In the genomic region with DNA sequence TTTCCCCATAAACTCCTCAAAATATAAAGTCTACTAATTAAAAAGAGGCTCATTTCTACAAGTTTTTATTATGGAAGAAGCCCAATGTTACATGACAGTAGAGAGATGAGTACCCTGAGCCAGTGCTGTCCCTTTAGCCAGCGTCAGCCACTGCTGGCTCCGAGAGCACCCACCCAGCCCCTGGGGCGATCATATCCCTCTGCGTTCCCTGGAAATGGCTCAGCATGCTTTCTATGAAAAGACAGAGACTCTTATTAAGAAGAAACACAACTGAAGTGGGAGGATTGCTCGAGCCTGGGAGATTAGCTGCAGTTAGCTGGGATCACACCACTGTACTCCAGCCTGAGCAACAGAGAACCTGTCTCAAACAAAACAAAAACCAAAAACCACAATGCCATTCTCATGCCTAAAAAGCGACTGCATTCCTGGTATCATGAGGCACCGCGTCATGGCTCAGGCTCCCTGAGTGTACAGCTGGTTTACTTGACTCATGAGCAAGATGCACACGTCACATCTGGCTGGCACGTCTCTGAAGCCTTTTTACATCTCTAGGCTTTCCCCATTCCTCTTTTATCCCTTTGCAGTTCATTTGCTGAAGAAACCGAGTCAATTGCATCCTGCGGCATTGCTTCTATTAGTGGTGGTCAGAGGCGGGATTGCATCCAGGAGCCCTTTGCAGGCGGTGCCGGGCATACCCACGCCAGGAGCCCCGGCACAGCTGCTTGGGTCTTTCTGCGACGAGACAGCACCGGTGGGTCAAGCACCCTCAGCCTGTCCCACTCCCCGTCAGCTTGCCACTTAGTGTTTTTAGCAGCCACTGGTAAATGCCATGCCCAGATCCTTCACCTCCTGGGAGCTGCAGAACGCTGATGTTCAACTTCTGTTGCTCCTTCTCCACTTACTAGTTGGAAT, we compare ENCODE assay signal across 15 cellular contexts.
DNase-seq lines count a peak whose midpoint lies in the region; ATAC-seq and TF ChIP-seq lines count a peak whose summit lies in the region.
"Had no signal": no experiment of that assay in that cellular context is flagged by ENCODE, and none has a peak within 500 bp of the region (broad histone marks: within the 10 kb centered on the region; RNA-seq: fewer than 3 reads in every experiment).

No MANE protein-coding gene starts in this region.

- H3K27ac ChIP-seq in dorsolateral prefrontal cortex (peak overlapping the region in 31 of 59 donors; percentile 0 to 72 (median 34)), A673 (ENCODE audit: low read depth, low read length, poor library complexity, severe bottlenecking) (no peak overlapping the region)
- H3K27ac ChIP-seq: gastrocnemius medialis, KMS-11 had no signal

- POLR2A ChIA-PET in A673 (lab: Charles Lee; ENCODE audit: low non-redundant PET) (no interaction called here), HEK293T (lab: Yijun Ruan, JAX) (no interaction called here)

- H3K9me3 ChIP-seq in A673 (ENCODE audit: low read depth, low read length, poor library complexity, severe bottlenecking) = peaks cover 10% of the 10 kb centered on the region

- CTCF ChIA-PET in A673 (lab: Charles Lee) (no interaction called here), HEK293T (lab: Yijun Ruan, JAX) (no interaction called here)

- H3K4me1 ChIP-seq in A673 (ENCODE audit: insufficient read depth, low read length, poor library complexity, severe bottlenecking) = no peaks in the 10 kb centered on the region
- H3K4me1 ChIP-seq: gastrocnemius medialis had no signal

- intact Hi-C loops in dorsolateral prefrontal cortex (cut with DNase I) (no loop called here), posterior cingulate gyrus (cut with DNase I) (no loop called here), A673 (cut with micrococcal nuclease; ENCODE audit: unreplicated experiment) (no loop called here)

- DNase-seq in GM03348 (ENCODE audit: low spot score) (peak; percentile 67), NCI-H226 (peak; percentile 15), dorsolateral prefrontal cortex (peak in 5 of 10 donors; percentile 58 to 76 (median 71)), posterior cingulate gyrus (peak in 6 of 10 donors; percentile 40 to 87 (median 72)), amygdala (lab: John Stamatoyannopoulos, UW) (no peak), A673 (ENCODE audit: low spot score) (no peak), HEK293T (ENCODE audit: extremely low spot score) (no peak)
- DNase-seq: DMS 273 treated with DMSO at 0.1 percent for 48 hours, gastrocnemius medialis, mesendoderm, NCI-H446, SW 1271 had no signal

- no peaks in the 10 kb centered on the region for H3K36me3 ChIP-seq in A673 (ENCODE audit: insufficient read depth, low read length, poor library complexity, severe bottlenecking)
- H3K36me3 ChIP-seq: gastrocnemius medialis had no signal

- ATAC-seq in HG03354 (IDR thresholded peaks at IDR 0.05; ENCODE audit: poor library complexity, severe bottlenecking, unreplicated experiment) = no peak
- ATAC-seq: gastrocnemius medialis, sciatic nerve had no signal

- H3K4me3 ChIP-seq in dorsolateral prefrontal cortex = peak overlapping the region in 6 of 59 donors; percentile 7 to 26 (median 16)
- H3K4me3 ChIP-seq in A673 (ENCODE audit: low read depth, low read length, poor library complexity, severe bottlenecking) = no peak overlapping the region
- H3K4me3 ChIP-seq: gastrocnemius medialis had no signal

- H3K27me3 ChIP-seq in dorsolateral prefrontal cortex (peaks cover 0 to 15% (median 0%) of the 10 kb centered on the region in 45 donors), A673 (replicated peaks; ENCODE audit: insufficient read depth, low read depth, low read length, poor library complexity) (peaks cover 25% of the 10 kb centered on the region)

- no TSS peak for BruUV-seq in A673 (replicated peaks; lab: Mats Ljungman, UMichigan)

- TF ChIP-seq CTCF in dorsolateral prefrontal cortex (IDR thresholded peaks at IDR 0.05 in 54 of 56, conservative IDR thresholded peaks at IDR 0.05 in 2 of 56; ENCODE audit: low read depth in 1 of 56, partially characterized antibody in 56 of 56) = peak in 4 of 56 donors; percentile 12 to 21 (median 16)
- no peak for TF ChIP-seq CTCF in A673 (conservative IDR thresholded peaks at IDR 0.05; ENCODE audit: low read depth, low read length)

TF ChIP-seq in HEK293T, 16 proteins besides CTCF, POLR2A, EP300 and RAD21:
- TF ChIP-seq ELF4 (IDR thresholded peaks at IDR 0.05) (no peak), ZNF384 (IDR thresholded peaks at IDR 0.05) (no peak), FOXK2 (IDR thresholded peaks at IDR 0.05) (no peak), BHLHE40 (IDR thresholded peaks at IDR 0.05; ENCODE audit: borderline replicate concordance) (no peak), CTBP1 (IDR thresholded peaks at IDR 0.05; ENCODE audit: borderline replicate concordance) (no peak), LEF1 (IDR thresholded peaks at IDR 0.05; ENCODE audit: borderline replicate concordance) (no peak), TARDBP (IDR thresholded peaks at IDR 0.05) (no peak), ARNT (IDR thresholded peaks at IDR 0.05) (no peak), SP1 (IDR thresholded peaks at IDR 0.05) (no peak)

Comparison
In these comparisons a context has a peak if more than half of its experiments do, and no peak if none do; other contexts are left out.
1. DNase-seq: peak in GM03348 (single experiment), NCI-H226 (single experiment) and posterior cingulate gyrus (6 of 10); none in amygdala (0 of 56), A673 (single experiment) and HEK293T (single experiment).